18 cellular contexts compared by ENCODE assay signal in the genomic region with DNA sequence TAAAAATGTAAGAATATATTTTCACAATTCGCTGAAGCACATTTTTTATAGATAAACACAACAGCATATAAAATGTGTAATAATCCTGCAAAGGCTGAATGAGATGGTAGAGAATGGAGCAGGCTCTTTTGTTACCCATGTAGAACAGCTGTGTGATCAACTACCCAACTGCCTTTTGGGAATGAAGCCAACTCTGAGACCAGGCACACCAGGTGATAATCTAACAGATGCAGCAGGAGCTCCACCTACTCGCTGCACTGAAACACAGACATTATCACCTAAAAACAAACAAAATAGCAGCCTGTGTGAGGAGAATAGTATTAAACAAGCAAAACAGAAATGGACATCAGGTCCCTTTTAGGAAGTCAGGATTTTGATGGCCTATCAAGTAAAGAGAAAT.
DNase-seq lines count a peak whose midpoint lies in the region; FAIRE-seq and TF ChIP-seq lines count a peak whose summit lies in the region.
"Had no signal": no experiment of that assay in that cellular context is flagged by ENCODE, and none has a peak within 500 bp of the region (broad histone marks: within the 10 kb centered on the region; RNA-seq: fewer than 3 reads in every experiment).

No MANE protein-coding gene starts in this region.

- H3K27ac ChIP-seq in MM.1S (ENCODE audit: low read length) = no peak overlapping the region
- H3K27ac ChIP-seq: adrenal gland, esophagus squamous epithelium had no signal

- H3F3A ChIP-seq in MM.1S (ENCODE audit: insufficient read depth, low read length) = no peaks in the 10 kb centered on the region

- H4K20me1 ChIP-seq in MM.1S (ENCODE audit: insufficient read depth, low read length) = no peaks in the 10 kb centered on the region

- no peaks in the 10 kb centered on the region for H3K9me2 ChIP-seq in MM.1S (replicated peaks; ENCODE audit: insufficient read depth, low read length)

- TF ChIP-seq CTCF in epithelial cell of proximal tubule (conservative IDR thresholded peaks at IDR 0.05; ENCODE audit: low read depth, low read length) (peak; percentile 12), MM.1S (IDR thresholded peaks at IDR 0.05; ENCODE audit: low read length) (no peak)

- no peaks in the 10 kb centered on the region for H3K9me3 ChIP-seq in MM.1S (replicated peaks; ENCODE audit: insufficient read depth, low read length)
- H3K9me3 ChIP-seq: adrenal gland, esophagus squamous epithelium had no signal

- H3K79me2 ChIP-seq in MM.1S (ENCODE audit: low read length) = no peaks in the 10 kb centered on the region

- TF ChIP-seq POLR2A in GM12892 (IDR thresholded peaks at IDR 0.05; ENCODE audit: low read depth, low read length) = no peak

- no peaks in the 10 kb centered on the region for H3K27me3 ChIP-seq in MM.1S (replicated peaks; ENCODE audit: insufficient read depth, low read length)
- H3K27me3 ChIP-seq: adrenal gland, esophagus squamous epithelium had no signal

- intact Hi-C loops in posterior vena cava (cut with DNase I) = no loop called here

- FAIRE-seq in GM12892 (lab: Jason Lieb, UNC) = no peak
- FAIRE-seq: urothelium cell line had no signal

- no peaks in the 10 kb centered on the region for H3K4me1 ChIP-seq in MM.1S (ENCODE audit: low read length)
- H3K4me1 ChIP-seq: adrenal gland, esophagus squamous epithelium had no signal

- H2AFZ ChIP-seq in MM.1S (ENCODE audit: low read length) = no peak overlapping the region

- H3K36me3 ChIP-seq in MM.1S (replicated peaks; ENCODE audit: insufficient read depth, low read length) = no peaks in the 10 kb centered on the region
- H3K36me3 ChIP-seq: adrenal gland, esophagus squamous epithelium had no signal

- no peak overlapping the region for H3K4me2 ChIP-seq in MM.1S (ENCODE audit: low read depth, low read length)

- no peak overlapping the region for H3K4me3 ChIP-seq in epithelial cell of proximal tubule (ENCODE audit: low read depth, low read length)
- no peak overlapping the region for H3K4me3 ChIP-seq in MM.1S (ENCODE audit: low read length)
- H3K4me3 ChIP-seq: adrenal gland, esophagus squamous epithelium had no signal

- no peak overlapping the region for H3K9ac ChIP-seq in MM.1S (ENCODE audit: low read length)

- DNase-seq in DMS53 (lab: John Stamatoyannopoulos, UW) (peak; percentile 95), NCI-H1694 treated with DMSO at 0.1 percent for 48 hours (lab: John Stamatoyannopoulos, UW) (peak; percentile 96), NCI-H524 treated with DMSO at 0.1 percent for 48 hours (lab: John Stamatoyannopoulos, UW) (peak; percentile 73), epithelial cell of proximal tubule (ENCODE audit: low read depth) (no peak), MM.1S (no peak), posterior vena cava (ENCODE audit: low spot score) (no peak), GM12892 (ENCODE audit: insufficient read length) (no peak)
- DNase-seq in stimulated activated CD8-positive, alpha-beta memory T cell treated with anti-CD3 and anti-CD28 coated beads, Interleukin-4, amount 100 ng/mL, for 48 hours = no peak
- DNase-seq: activated T-cell treated with anti-CD3 and anti-CD28 coated beads, Interleukin-2, amount 50 U/mL, for 24 hours; esophagus squamous epithelium; H9; hippocampal formation; retina; stimulated activated CD4-positive, alpha-beta T cell treated with anti-CD3 and anti-CD28 coated beads, Interleukin-4, amount 100 ng/mL, for 4 hours; stimulated activated naive B cell treated with anti-CD40 and anti-IgM and Interleukin-4, amounts not matched to agents 10 μg/mL and 1 μg/mL and 100 μg/mL, for 72 hours; SW 1271 had no signal

Comparison
In these comparisons a context has a peak if more than half of its experiments do, and no peak if none do; other contexts are left out.
1. DNase-seq: peak in DMS53 (single experiment), NCI-H1694 treated with DMSO at 0.1 percent for 48 hours (single experiment) and NCI-H524 treated with DMSO at 0.1 percent for 48 hours (single experiment); none in epithelial cell of proximal tubule (single experiment), MM.1S (single experiment), posterior vena cava (single experiment), GM12892 (single experiment) and stimulated activated CD8-positive, alpha-beta memory T cell treated with anti-CD3 and anti-CD28 coated beads, Interleukin-4, amount 100 ng/mL, for 48 hours (single experiment).